In genomic region chr14:65100905-65101541, GRCh38 we compare ENCODE assay signal across 8 cellular contexts. TPM values are rescaled to one million over a fixed set of nuclear protein-coding genes. Genes with fewer than 3 reads are reported as not detected.
A peak's percentile ranks its signal among the peaks of the same experiment; 100 is the strongest.
DNase-seq lines count a peak whose midpoint lies in the region; ATAC-seq and TF ChIP-seq lines count a peak whose summit lies in the region.

No MANE protein-coding gene starts in this region.

- H3K27me3 Mint-ChIP-seq in activated CD4-positive, alpha-beta T cell treated with anti-CD3 and anti-CD28 coated beads, Interleukin-2, amount 10 ng/mL, durations not matched to agents 24 days and 14 days, result peaks cover 7% of the 10 kb centered on the region
- peaks cover 9 to 14% (median 11%) of the 10 kb centered on the region in 3 donors for H3K27me3 Mint-ChIP-seq in immature natural killer cell (ENCODE audit: low read depth in 3 of 3)

- H3K36me3 ChIP-seq in suprapubic skin, result no peaks in the 10 kb centered on the region

- peaks cover 34% of the 10 kb centered on the region for H3K36me3 Mint-ChIP-seq in activated CD4-positive, alpha-beta T cell treated with anti-CD3 and anti-CD28 coated beads, Interleukin-2, amount 10 ng/mL, durations not matched to agents 24 days and 14 days (ENCODE audit: low read depth)
- peaks cover 18 to 24% of the 10 kb centered on the region in 2 donors for H3K36me3 Mint-ChIP-seq in activated naive CD4-positive, alpha-beta T cell treated with anti-CD3 and anti-CD28 coated beads, Interleukin-2, amount 50 U/mL, for 72 hours
- H3K36me3 Mint-ChIP-seq in immature natural killer cell, result peaks cover 0 to 5% (median 0%) of the 10 kb centered on the region in 3 donors

- intact Hi-C loops in activated CD4-positive, alpha-beta T cell treated with anti-CD3 and anti-CD28 coated beads, Interleukin-2, amount 10 ng/mL, durations not matched to agents 24 days and 14 days (cut with micrococcal nuclease), result loop anchor here (5.0 kb wide), 2 partner anchors 99 to 106 kb away; no protein-coding TSS in a partner anchor

- H3K27me3 ChIP-seq in suprapubic skin, result no peaks in the 10 kb centered on the region

- ATAC-seq in activated naive CD4-positive, alpha-beta T cell treated with anti-CD3 and anti-CD28 coated beads, Interleukin-2, amount 50 U/mL, for 72 hours, result no peak

- H3K9me3 Mint-ChIP-seq in activated CD4-positive, alpha-beta T cell treated with anti-CD3 and anti-CD28 coated beads, Interleukin-2, amount 10 ng/mL, durations not matched to agents 24 days and 14 days, result no peaks in the 10 kb centered on the region
- H3K9me3 Mint-ChIP-seq in activated naive CD4-positive, alpha-beta T cell treated with anti-CD3 and anti-CD28 coated beads, Interleukin-2, amount 50 U/mL, for 72 hours, result no peaks in the 10 kb centered on the region
- no peaks in the 10 kb centered on the region for H3K9me3 Mint-ChIP-seq in immature natural killer cell

- TF ChIP-seq EP300 in suprapubic skin (IDR thresholded peaks at IDR 0.05), result no peak

- H3K4me1 Mint-ChIP-seq in activated CD4-positive, alpha-beta T cell treated with anti-CD3 and anti-CD28 coated beads, Interleukin-2, amount 10 ng/mL, durations not matched to agents 24 days and 14 days, result peaks cover 50% of the 10 kb centered on the region
- peaks cover 55 to 63% of the 10 kb centered on the region in 2 donors for H3K4me1 Mint-ChIP-seq in immature natural killer cell

- no peak for TF ChIP-seq POLR2A in suprapubic skin (IDR thresholded peaks at IDR 0.05)

- peak overlapping the region; percentile 91 for H3K4me3 Mint-ChIP-seq in activated CD4-positive, alpha-beta T cell treated with anti-CD3 and anti-CD28 coated beads, Interleukin-2, amount 10 ng/mL, durations not matched to agents 24 days and 14 days
- H3K4me3 Mint-ChIP-seq in immature natural killer cell, result peak overlapping the region; percentile 88 to 94 (median 90)

- H3K27ac Mint-ChIP-seq in activated CD4-positive, alpha-beta T cell treated with anti-CD3 and anti-CD28 coated beads, Interleukin-2, amount 10 ng/mL, durations not matched to agents 24 days and 14 days, result peak overlapping the region; percentile 87
- peak overlapping the region; percentile 87 to 98 for H3K27ac Mint-ChIP-seq in activated naive CD4-positive, alpha-beta T cell treated with anti-CD3 and anti-CD28 coated beads, Interleukin-2, amount 50 U/mL, for 72 hours
- peak overlapping the region; percentile 86 to 99 (median 91) for H3K27ac Mint-ChIP-seq in immature natural killer cell

- H3K4me1 ChIP-seq in suprapubic skin, result peaks cover 61% of the 10 kb centered on the region

- WGBS in suprapubic skin, result 13% methylated on average over 6 of the region's 6 CpGs

- no peaks in the 10 kb centered on the region for H3K9me3 ChIP-seq in suprapubic skin

- peak; percentile 68 for DNase-seq in activated CD4-positive, alpha-beta T cell treated with anti-CD3 and anti-CD28 coated beads, Interleukin-2, amount 10 ng/mL, durations not matched to agents 24 days and 14 days
- DNase-seq in activated CD4-positive, alpha-beta T cell treated with anti-CD3 and anti-CD28 coated beads for 1 hour, result no peak
- no peak for DNase-seq in activated naive CD4-positive, alpha-beta T cell treated with anti-CD3 and anti-CD28 coated beads, Interleukin-2, amount 50 U/mL, for 72 hours (ENCODE audit: low spot score in 2 of 2)
- DNase-seq in immature natural killer cell, result peak; percentile 37 to 51 (median 41)
- DNase-seq in suprapubic skin (ENCODE audit: low spot score in 2 of 2), result no peak
- no peak for DNase-seq in hypothalamus (lab: John Stamatoyannopoulos, UW)
- DNase-seq in NCI-H526 (lab: John Stamatoyannopoulos, UW), result no peak
- no peak for DNase-seq in DMS153 treated with DMSO at 0.1 percent for 48 hours (lab: John Stamatoyannopoulos, UW; ENCODE audit: unreplicated experiment)

- no peak for TF ChIP-seq CTCF in suprapubic skin (IDR thresholded peaks at IDR 0.05)

- H3K27ac ChIP-seq in suprapubic skin, result peak overlapping the region; percentile 94

- peak overlapping the region; percentile 94 for H3K4me3 ChIP-seq in suprapubic skin

RNA-seq across cellular contexts. Expression of gene MAX, which starts 1.3 kb away (rescaled TPM):
- 122 and 128 TPM in 2 replicates for total RNA-seq in activated CD4-positive, alpha-beta T cell treated with anti-CD3 and anti-CD28 coated beads, Interleukin-2, amount 10 ng/mL, durations not matched to agents 24 days and 14 days
- total RNA-seq in activated naive CD4-positive, alpha-beta T cell treated with anti-CD3 and anti-CD28 coated beads, Interleukin-2, amount 50 U/mL, for 72 hours, result 100 to 1,000 TPM in 1 of 2 donors, 10 to 100 TPM in 1; 84.2 to 107 TPM
- 100 to 1,000 TPM; 121 to 139 (median 135) TPM for polyA plus RNA-seq in immature natural killer cell
- 100 to 1,000 TPM in 1 of 4 donors, 10 to 100 TPM in 3; 79.0 to 112 (median 90.4) TPM for total RNA-seq in suprapubic skin

Comparison
In these comparisons a context has a peak if more than half of its experiments do, and no peak if none do; other contexts are left out.
1. DNase-seq: peak in activated CD4-positive, alpha-beta T cell treated with anti-CD3 and anti-CD28 coated beads, Interleukin-2, amount 10 ng/mL, durations not matched to agents 24 days and 14 days (single experiment) and immature natural killer cell (3 of 3); none in activated CD4-positive, alpha-beta T cell treated with anti-CD3 and anti-CD28 coated beads for 1 hour (single experiment), activated naive CD4-positive, alpha-beta T cell treated with anti-CD3 and anti-CD28 coated beads, Interleukin-2, amount 50 U/mL, for 72 hours (0 of 2), suprapubic skin (0 of 2), hypothalamus (0 of 51), NCI-H526 (0 of 2) and DMS153 treated with DMSO at 0.1 percent for 48 hours (single experiment).
2. Peak in every context shown above with its lines, with median percentiles within 50 percentile points of each other: H3K27ac Mint-ChIP-seq.